ENCODE assay signal across 12 cellular contexts in the genomic region with DNA sequence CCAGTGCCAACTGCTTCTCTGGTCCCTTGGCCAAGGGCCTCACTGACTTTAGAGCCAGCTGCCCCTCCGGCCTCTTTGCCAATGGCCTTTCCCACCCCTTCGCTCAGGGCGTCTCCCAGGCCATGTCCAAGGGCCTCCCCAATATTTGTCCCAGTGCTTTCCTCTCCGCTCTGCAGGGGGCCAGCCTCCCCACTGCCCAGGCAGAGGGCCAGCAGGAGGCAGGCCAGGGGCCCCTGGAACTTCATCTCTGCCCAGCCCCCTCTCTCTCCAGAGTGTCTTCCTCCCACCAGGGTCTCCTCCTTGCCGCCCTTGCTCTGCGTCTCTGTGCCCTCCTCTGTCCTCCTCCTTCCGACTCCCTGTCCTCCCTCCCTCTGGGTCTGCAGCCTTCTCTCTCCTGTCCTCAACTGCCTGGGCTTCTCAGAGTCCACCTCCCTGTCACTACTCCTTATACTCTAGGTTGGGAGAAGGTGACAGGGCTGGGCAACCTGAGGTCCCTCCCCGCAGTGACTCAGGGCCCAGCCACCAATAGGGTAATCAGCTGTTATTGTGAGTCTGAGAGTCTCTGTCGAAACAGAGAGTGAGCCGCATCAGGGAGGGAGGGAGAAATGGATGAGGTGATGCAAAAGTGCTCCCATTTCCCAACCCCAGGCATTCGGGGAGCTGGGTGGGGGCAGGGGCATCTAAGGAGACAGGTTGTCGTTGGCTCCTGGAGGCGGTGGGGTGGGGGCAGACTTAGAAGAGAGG. TPM values are rescaled to one million over a fixed set of nuclear protein-coding genes. Genes with fewer than 3 reads are reported as not detected.
DNase-seq lines count a peak whose midpoint lies in the region; ATAC-seq and TF ChIP-seq lines count a peak whose summit lies in the region.
"Had no signal": no experiment of that assay in that cellular context is flagged by ENCODE, and none has a peak within 500 bp of the region (broad histone marks: within the 10 kb centered on the region; RNA-seq: fewer than 3 reads in every experiment).

A gene with protein sequence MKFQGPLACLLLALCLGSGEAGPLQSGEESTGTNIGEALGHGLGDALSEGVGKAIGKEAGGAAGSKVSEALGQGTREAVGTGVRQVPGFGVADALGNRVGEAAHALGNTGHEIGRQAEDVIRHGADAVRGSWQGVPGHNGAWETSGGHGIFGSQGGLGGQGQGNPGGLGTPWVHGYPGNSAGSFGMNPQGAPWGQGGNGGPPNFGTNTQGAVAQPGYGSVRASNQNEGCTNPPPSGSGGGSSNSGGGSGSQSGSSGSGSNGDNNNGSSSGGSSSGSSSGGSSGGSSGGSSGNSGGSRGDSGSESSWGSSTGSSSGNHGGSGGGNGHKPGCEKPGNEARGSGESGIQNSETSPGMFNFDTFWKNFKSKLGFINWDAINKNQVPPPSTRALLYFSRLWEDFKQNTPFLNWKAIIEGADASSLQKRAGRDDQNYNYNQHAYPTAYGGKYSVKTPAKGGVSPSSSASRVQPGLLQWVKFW (minus strand): TSS at position 419 of the 744 bp plus-strand sequence. CDS start 174 bp downstream, at position 245.

- H3K27ac ChIP-seq in RWPE2 (ENCODE audit: poor library complexity, severe bottlenecking), result no peak within 1 kb of the TSS

- H3K9me3 ChIP-seq in ES-I3 (ENCODE audit: control insufficient read depth, insufficient read depth, low read length), result no peaks in the 10 kb centered on the region
- no peaks in the 10 kb centered on the region for H3K9me3 ChIP-seq in RWPE2 (ENCODE audit: severe bottlenecking)

- H3K36me3 ChIP-seq in ES-I3 (ENCODE audit: insufficient read depth, low read length) (peaks cover 2% of the 10 kb centered on the region; the same call in 1 of the 2 replicates), RWPE2 (ENCODE audit: low read depth) (peaks cover 6% of the 10 kb centered on the region)

- no peak within 1 kb of the TSS for H3K27ac Mint-ChIP-seq in progenitor cell of endocrine pancreas

- H3K9me3 Mint-ChIP-seq in progenitor cell of endocrine pancreas (ENCODE audit: low read depth), result no peaks in the 10 kb centered on the region

- H3K9ac ChIP-seq in ES-I3 (ENCODE audit: low read depth, low read length), result peak within 1 kb of the TSS; percentile 43; the same call in 1 of the 2 replicates

- POLR2A ChIA-PET in HEK293T (lab: Yijun Ruan, JAX), result no interaction called here

- peak; percentile 34 for ATAC-seq in RWPE2 (ENCODE audit: low read depth)
- ATAC-seq in GM18502 (IDR thresholded peaks at IDR 0.05; ENCODE audit: poor library complexity, unreplicated experiment), result no peak

- no peaks in the 10 kb centered on the region for H3K27me3 ChIP-seq in RWPE2 (ENCODE audit: insufficient read depth, poor library complexity, severe bottlenecking)

- H3K4me1 Mint-ChIP-seq in progenitor cell of endocrine pancreas (ENCODE audit: low read depth), result peaks cover 10% of the 10 kb centered on the region

- no peaks in the 10 kb centered on the region for H3K36me3 Mint-ChIP-seq in progenitor cell of endocrine pancreas (ENCODE audit: insufficient read depth)

- H3K27me3 Mint-ChIP-seq in progenitor cell of endocrine pancreas, result peaks cover 18% of the 10 kb centered on the region

- CTCF ChIA-PET in HEK293T (lab: Yijun Ruan, JAX), result no interaction called here

- no peak for DNase-seq in RWPE2 (ENCODE audit: low spot score)
- DNase-seq in fibroblast of villous mesenchyme (ENCODE audit: low read depth), result peak; percentile 56
- DNase-seq in progenitor cell of endocrine pancreas (ENCODE audit: low spot score, unreplicated experiment), result no peak
- DNase-seq in mesenteric fat pad (ENCODE audit: low spot score), result no peak
- no peak for DNase-seq in effector CD8-positive, alpha-beta T cell (lab: John Stamatoyannopoulos, UW)
- no peak for DNase-seq in HEK293T (ENCODE audit: extremely low spot score)
- DNase-seq: activated naive CD4-positive, alpha-beta T cell treated with Interleukin-2 at 50 U/mL for 16 hours; COR-L47; stimulated activated CD4-positive, alpha-beta T cell treated with anti-CD3 and anti-CD28 coated beads, Interleukin-2, amount 100 ng/mL, for 24 hours had no signal

- H3K4me1 ChIP-seq in ES-I3 (ENCODE audit: insufficient read depth, low read length), result peaks cover 9% of the 10 kb centered on the region; the same call in 1 of the 2 replicates
- H3K4me1 ChIP-seq in RWPE2 (ENCODE audit: insufficient read depth, poor library complexity, severe bottlenecking), result peaks cover 12% of the 10 kb centered on the region

- H3K4me3 ChIP-seq in RWPE2 (ENCODE audit: severe bottlenecking), result no peak within 1 kb of the TSS
- H3K4me3 ChIP-seq in fibroblast of villous mesenchyme (ENCODE audit: low read depth, low read length), result no peak within 1 kb of the TSS

- H3K4me3 Mint-ChIP-seq in progenitor cell of endocrine pancreas (ENCODE audit: low read depth), result no peak within 1 kb of the TSS

- no peak for TF ChIP-seq CTCF in RWPE2 (IDR thresholded peaks at IDR 0.05; ENCODE audit: poor library complexity, severe bottlenecking)
- TF ChIP-seq CTCF in fibroblast of villous mesenchyme (IDR thresholded peaks at IDR 0.05; ENCODE audit: insufficient read depth, low read depth, low read length), result no peak
- no peak for TF ChIP-seq CTCF in progenitor cell of endocrine pancreas (IDR thresholded peaks at IDR 0.05; ENCODE audit: unreplicated experiment)

TF ChIP-seq in HEK293T, 16 proteins besides CTCF, POLR2A, EP300 and RAD21:
- TF ChIP-seq ZNF384 (IDR thresholded peaks at IDR 0.05) (no peak), BHLHE40 (IDR thresholded peaks at IDR 0.05; ENCODE audit: borderline replicate concordance) (no peak), LEF1 (IDR thresholded peaks at IDR 0.05; ENCODE audit: borderline replicate concordance) (no peak), HDGF (IDR thresholded peaks at IDR 0.05; ENCODE audit: borderline replicate concordance) (no peak), NFRKB (IDR thresholded peaks at IDR 0.05) (no peak), FOXA1 (IDR thresholded peaks at IDR 0.05) (no peak), FOXM1 (IDR thresholded peaks at IDR 0.05; ENCODE audit: borderline replicate concordance) (no peak), CTBP1 (IDR thresholded peaks at IDR 0.05; ENCODE audit: borderline replicate concordance) (no peak), ARNT (IDR thresholded peaks at IDR 0.05) (no peak), ELF4 (IDR thresholded peaks at IDR 0.05) (no peak), SUZ12 (IDR thresholded peaks at IDR 0.05) (no peak), FOXK2 (IDR thresholded peaks at IDR 0.05) (no peak), TARDBP (IDR thresholded peaks at IDR 0.05) (no peak), L3MBTL2 (conservative IDR thresholded peaks at IDR 0.05) (no peak), SP1 (IDR thresholded peaks at IDR 0.05) (no peak)
- TF ChIP-seq, protein P1, sequence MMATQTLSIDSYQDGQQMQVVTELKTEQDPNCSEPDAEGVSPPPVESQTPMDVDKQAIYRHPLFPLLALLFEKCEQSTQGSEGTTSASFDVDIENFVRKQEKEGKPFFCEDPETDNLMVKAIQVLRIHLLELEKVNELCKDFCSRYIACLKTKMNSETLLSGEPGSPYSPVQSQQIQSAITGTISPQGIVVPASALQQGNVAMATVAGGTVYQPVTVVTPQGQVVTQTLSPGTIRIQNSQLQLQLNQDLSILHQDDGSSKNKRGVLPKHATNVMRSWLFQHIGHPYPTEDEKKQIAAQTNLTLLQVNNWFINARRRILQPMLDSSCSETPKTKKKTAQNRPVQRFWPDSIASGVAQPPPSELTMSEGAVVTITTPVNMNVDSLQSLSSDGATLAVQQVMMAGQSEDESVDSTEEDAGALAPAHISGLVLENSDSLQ (IDR thresholded peaks at IDR 0.05), result no peak

RNA-seq across cellular contexts. Expression of the gene that starts here (rescaled TPM):
- total RNA-seq in fibroblast of villous mesenchyme, result 0.97 and 2.2 TPM in 2 replicates
- total RNA-seq in progenitor cell of endocrine pancreas, result 201 and 213 TPM in 2 replicates
- 3.1 TPM for total RNA-seq in mesenteric fat pad
- total RNA-seq: T-helper 2 cell treated with Interferon-gamma antibody and Interleukin-4, amounts not matched to agents 100 ng/mL and 5 ng/mL, for 36 hours had no signal

Comparison
In these comparisons a context has a peak if more than half of its experiments do, and no peak if none do; other contexts are left out.
1. RNA of the gene that starts here (total RNA-seq): 201 to 213 TPM in progenitor cell of endocrine pancreas; 3.1 TPM in mesenteric fat pad (single experiment) and 0.97 to 2.2 TPM in fibroblast of villous mesenchyme; every median in the first group is over 10 times any median in the second.